Comparison of ENCODE assay signal across 3 cellular contexts in genomic region chr3:52049503-52049902, GRCh38.
TF ChIP-seq lines count a peak whose summit lies in the region.

No MANE protein-coding gene starts in this region.

TF ChIP-seq in SK-N-SH, 30 proteins besides CTCF, POLR2A, EP300 and RAD21:
- TF ChIP-seq USF2 (IDR thresholded peaks at IDR 0.05; ENCODE audit: borderline replicate concordance, low read depth, low read length) (no peak), RCOR1 (IDR thresholded peaks at IDR 0.05; ENCODE audit: low read length) (no peak), FOSL2 (IDR thresholded peaks at IDR 0.05; ENCODE audit: borderline replicate concordance, low read depth) (no peak), EZH2phosphoT487 (IDR thresholded peaks at IDR 0.05; ENCODE audit: borderline replicate concordance, low read depth) (no peak), NFIC (IDR thresholded peaks at IDR 0.05; ENCODE audit: borderline replicate concordance) (no peak), FOXJ3 (CRISPR knock-in tag; IDR thresholded peaks at IDR 0.05) (no peak), MEF2A (IDR thresholded peaks at IDR 0.05; ENCODE audit: borderline replicate concordance, low read depth) (no peak), JUND (IDR thresholded peaks at IDR 0.05) (no peak), NRF1 (IDR thresholded peaks at IDR 0.05; ENCODE audit: low read depth, low read length) (no peak), MXI1 (IDR thresholded peaks at IDR 0.05; ENCODE audit: low read depth, low read length) (no peak), SMC3 (IDR thresholded peaks at IDR 0.05; ENCODE audit: low read depth, low read length) (no peak), PBX3 (IDR thresholded peaks at IDR 0.05) (no peak), GABPA (IDR thresholded peaks at IDR 0.05; ENCODE audit: low read depth) (no peak), REST (IDR thresholded peaks at IDR 0.05; ENCODE audit: low read depth, low read length) (no peak), RXRA (IDR thresholded peaks at IDR 0.05; ENCODE audit: borderline replicate concordance, low read depth) (no peak), POLR2AphosphoS5 (IDR thresholded peaks at IDR 0.05; ENCODE audit: low read depth, low read length) (no peak), TAF1 (IDR thresholded peaks at IDR 0.05; ENCODE audit: borderline replicate concordance, low read depth, low read length) (no peak)

TF ChIP-seq in SK-N-SH treated with all-trans-retinoic acid at 6 μM for 48 hours, 23 proteins besides CTCF, POLR2A, EP300 and RAD21:
- no peak for TF ChIP-seq ZNF70 (CRISPR knock-in tag; IDR thresholded peaks at IDR 0.05)
- no peak for TF ChIP-seq ZNF565 (CRISPR knock-in tag; conservative IDR thresholded peaks at IDR 0.05; ENCODE audit: low read depth)
- no peak for TF ChIP-seq ISL1 (CRISPR knock-in tag; IDR thresholded peaks at IDR 0.05)
- no peak for TF ChIP-seq ZFP3 (CRISPR knock-in tag; IDR thresholded peaks at IDR 0.05)
- no peak for TF ChIP-seq ESRRG (CRISPR knock-in tag; IDR thresholded peaks at IDR 0.05)
- TF ChIP-seq TCF4 (CRISPR knock-in tag; IDR thresholded peaks at IDR 0.05; ENCODE audit: borderline replicate concordance): no peak
- TF ChIP-seq ZC3H10 (CRISPR knock-in tag; IDR thresholded peaks at IDR 0.05): no peak
- no peak for TF ChIP-seq GLIS3 (CRISPR knock-in tag; IDR thresholded peaks at IDR 0.05)
- no peak for TF ChIP-seq CSDC2 (CRISPR knock-in tag; IDR thresholded peaks at IDR 0.05)
TF ChIP-seq in SK-N-SH treated with all-trans-retinoic acid at 6 μM for 48 hours: peak in this region for 0.

TF ChIP-seq in IMR-90, 13 proteins besides CTCF, POLR2A, EP300 and RAD21:
- TF ChIP-seq RFX5 (IDR thresholded peaks at IDR 0.05; ENCODE audit: low read depth, low read length) (no peak), MAFK (IDR thresholded peaks at IDR 0.05; ENCODE audit: low read depth, low read length) (no peak), FOS (IDR thresholded peaks at IDR 0.05; ENCODE audit: low read depth, low read length) (no peak), CEBPB (IDR thresholded peaks at IDR 0.05; ENCODE audit: low read depth, low read length) (no peak), USF2 (IDR thresholded peaks at IDR 0.05; ENCODE audit: low read depth, low read length) (no peak), ELK1 (IDR thresholded peaks at IDR 0.05; ENCODE audit: borderline replicate concordance, low read depth, low read length) (no peak), MAZ (IDR thresholded peaks at IDR 0.05; ENCODE audit: borderline replicate concordance, low read depth, low read length) (no peak), RCOR1 (IDR thresholded peaks at IDR 0.05; ENCODE audit: insufficient replicate concordance, low read length) (no peak), SMC3 (IDR thresholded peaks at IDR 0.05; ENCODE audit: low read depth, low read length) (no peak), CHD1 (IDR thresholded peaks at IDR 0.05; ENCODE audit: low read depth, low read length) (no peak)
